10 cellular contexts compared by ENCODE assay signal in genomic region chr18:9710037-9710436, GRCh38. TPM values are rescaled to one million over a fixed set of nuclear protein-coding genes. Genes with fewer than 3 reads are reported as not detected.
DNase-seq lines count a peak whose midpoint lies in the region; ATAC-seq and TF ChIP-seq lines count a peak whose summit lies in the region.
"Had no signal": no experiment of that assay in that cellular context is flagged by ENCODE, and none has a peak within 500 bp of the region (broad histone marks: within the 10 kb centered on the region; RNA-seq: fewer than 3 reads in every experiment).

No MANE protein-coding gene starts in this region.

- BruUV-seq in MCF 10A (replicated peaks; lab: Mats Ljungman, UMichigan), result no TSS peak

- peaks cover 40% of the 10 kb centered on the region for H3K4me1 Mint-ChIP-seq in activated T-cell treated with anti-CD3 and anti-CD28 coated beads, Interleukin-2, amount 50 U/mL, for 72 hours (ENCODE audit: low read depth)
- H3K4me1 Mint-ChIP-seq in MCF 10A (ENCODE audit: insufficient read depth, unreplicated experiment), result peaks cover 13% of the 10 kb centered on the region

- no peak for TF ChIP-seq POLR2A in upper lobe of left lung (IDR thresholded peaks at IDR 0.05)

- peak overlapping the region; percentile 70 to 80 for H3K4me3 ChIP-seq in muscle layer of duodenum (ENCODE audit: low read depth in 1 of 2, low read length in 2 of 2)
- H3K4me3 ChIP-seq in upper lobe of left lung, result peak overlapping the region in 2 of 4 donors; percentile 84 to 96

- H3K4me1 ChIP-seq in muscle layer of duodenum (ENCODE audit: control insufficient read depth in 1 of 2, insufficient read depth in 2 of 2, low read length in 2 of 2), result peaks cover 4 to 7% of the 10 kb centered on the region in 2 donors
- peaks cover 10 to 42% (median 27%) of the 10 kb centered on the region in 4 donors for H3K4me1 ChIP-seq in upper lobe of left lung
- H3K4me1 ChIP-seq: BE2C had no signal

- WGBS in upper lobe of left lung, 2 donors, result 83 to 84% methylated on average over 4 of the region's 4 CpGs

- peak overlapping the region; percentile 58 for H3K27ac ChIP-seq in muscle layer of duodenum (ENCODE audit: low read length)
- H3K27ac ChIP-seq in upper lobe of left lung, result peak overlapping the region; percentile 72 to 95 (median 88)

- no peak overlapping the region for H3K27ac Mint-ChIP-seq in activated T-cell treated with anti-CD3 and anti-CD28 coated beads, Interleukin-2, amount 50 U/mL, for 72 hours
- H3K27ac Mint-ChIP-seq in MCF 10A (ENCODE audit: low read depth, unreplicated experiment), result no peak overlapping the region

- H3K27me3 ChIP-seq in muscle layer of duodenum (ENCODE audit: low read depth, low read length), result no peaks in the 10 kb centered on the region
- H3K27me3 ChIP-seq in upper lobe of left lung, result no peaks in the 10 kb centered on the region
- H3K27me3 ChIP-seq: BE2C had no signal

- H3K4me3 Mint-ChIP-seq in activated T-cell treated with anti-CD3 and anti-CD28 coated beads, Interleukin-2, amount 50 U/mL, for 72 hours, result peak overlapping the region; percentile 87 to 91
- peak overlapping the region; percentile 60 for H3K4me3 Mint-ChIP-seq in MCF 10A (ENCODE audit: unreplicated experiment)

- no peak for ATAC-seq in activated T-cell treated with anti-CD3 and anti-CD28 coated beads, Interleukin-2, amount 50 U/mL, for 72 hours (replicated peaks in 1 of 2)
- no peak for ATAC-seq in upper lobe of left lung (ENCODE audit: low FRiP score in 2 of 2)
- ATAC-seq in HG03520 (IDR thresholded peaks at IDR 0.05; ENCODE audit: unreplicated experiment), result no peak

- DNase-seq in activated T-cell treated with anti-CD3 and anti-CD28 coated beads, Interleukin-2, amount 50 U/mL, for 72 hours, result no peak
- DNase-seq in activated T-cell treated with anti-CD3 and anti-CD28 coated beads for 4 hours (no peak), MCF 10A (ENCODE audit: unreplicated experiment) (no peak), upper lobe of left lung (no peak), iPS-NIHi7 (ENCODE audit: extremely low spot score) (no peak), NOMO-1 (lab: John Stamatoyannopoulos, UW; ENCODE audit: unreplicated experiment in 2 of 2) (no peak)
- DNase-seq: BE2C, erythroblast had no signal

- TF ChIP-seq CTCF in MCF 10A (IDR thresholded peaks at IDR 0.05; ENCODE audit: unreplicated experiment), result no peak
- TF ChIP-seq CTCF in upper lobe of left lung (IDR thresholded peaks at IDR 0.05), result no peak

- H3K36me3 ChIP-seq in muscle layer of duodenum (ENCODE audit: control insufficient read depth in 1 of 2, insufficient read depth in 2 of 2, low read length in 2 of 2), result no peaks in the 10 kb centered on the region
- no peaks in the 10 kb centered on the region for H3K36me3 ChIP-seq in upper lobe of left lung
- H3K36me3 ChIP-seq: BE2C had no signal

- POLR2A ChIA-PET in MCF 10A (lab: Yijun Ruan, JAX), result interaction anchor here (0.7 kb wide), 1 partner anchor 98 kb away, joined by 3 read pairs; no protein-coding TSS in a partner anchor

- H3K9me3 ChIP-seq in muscle layer of duodenum (ENCODE audit: control insufficient read depth in 1 of 2, low read length in 2 of 2) (no peaks in the 10 kb centered on the region), upper lobe of left lung (no peaks in the 10 kb centered on the region)
- H3K9me3 ChIP-seq: BE2C had no signal

- intact Hi-C loops in MCF 10A (cut with micrococcal nuclease), result no loop called here

- TF ChIP-seq EP300 in upper lobe of left lung (IDR thresholded peaks at IDR 0.05), result no peak

- H3K36me3 Mint-ChIP-seq in activated T-cell treated with anti-CD3 and anti-CD28 coated beads, Interleukin-2, amount 50 U/mL, for 72 hours (ENCODE audit: insufficient read depth in 2 of 2), result peaks cover 2 to 6% of the 10 kb centered on the region in 2 donors
- peaks cover 6% of the 10 kb centered on the region for H3K36me3 Mint-ChIP-seq in MCF 10A (ENCODE audit: insufficient read depth, unreplicated experiment)

- H3K27me3 Mint-ChIP-seq in activated T-cell treated with anti-CD3 and anti-CD28 coated beads, Interleukin-2, amount 50 U/mL, for 72 hours (ENCODE audit: low read depth), result peaks cover 87% of the 10 kb centered on the region
- H3K27me3 Mint-ChIP-seq in MCF 10A (ENCODE audit: insufficient read depth, unreplicated experiment), result no peaks in the 10 kb centered on the region

- CTCF ChIA-PET in MCF 10A (lab: Yijun Ruan, JAX), result no interaction called here

- H3K9me3 Mint-ChIP-seq in activated T-cell treated with anti-CD3 and anti-CD28 coated beads, Interleukin-2, amount 50 U/mL, for 72 hours, result no peaks in the 10 kb centered on the region
- no peaks in the 10 kb centered on the region for H3K9me3 Mint-ChIP-seq in MCF 10A (ENCODE audit: unreplicated experiment)

RNA-seq across cellular contexts. Expression of gene RAB31, which starts 1.9 kb away (rescaled TPM):
- under 1 TPM; 0.42 to 0.82 TPM for total RNA-seq in activated T-cell treated with anti-CD3 and anti-CD28 coated beads, Interleukin-2, amount 50 U/mL, for 72 hours
- total RNA-seq in MCF 10A (2022) (4.8 and 6.1 TPM in 2 replicates), upper lobe of left lung (100 to 1,000 TPM in 3 of 6 donors, 10 to 100 TPM in 3; 40.3 to 128 (median 95.8) TPM)
